In genomic region chr2:122754561-122754960, GRCh38 we compare ENCODE assay signal across 18 cellular contexts.
"Had no signal": no experiment of that assay in that cellular context is flagged by ENCODE, and none has a peak within 500 bp of the region (broad histone marks: within the 10 kb centered on the region; RNA-seq: fewer than 3 reads in every experiment).

No MANE protein-coding gene starts in this region.

- DNase-seq: activated CD4-positive, alpha-beta T cell treated with anti-CD3 and anti-CD28 coated beads for 48 hours; activated CD4-positive, CD25-positive, alpha-beta regulatory T cell; activated CD8-positive, alpha-beta T cell treated with anti-CD3 and anti-CD28 coated beads, Interleukin-2, amount 10 ng/mL, durations not matched to agents 7 days and 5 days; activated naive CD4-positive, alpha-beta T cell treated with anti-CD3 and anti-CD28 coated beads for 36 hours; activated T-cell treated with anti-CD3 and anti-CD28 coated beads, Interleukin-2, amount 50 U/mL, for 4 hours; body of pancreas; central memory CD4-positive, alpha-beta T cell; erythroblast; hypothalamus; left lung; mammary epithelial cell; naive B cell; right lobe of liver; small intestine; stimulated activated CD4-positive, alpha-beta T cell treated with anti-CD3 and anti-CD28 coated beads, Interleukin-4, amount 100 ng/mL, for 24 hours; stomach; trophoblast cell had no signal

- H3K4me1 Mint-ChIP-seq: naive B cell; stimulated activated effector memory CD8-positive, alpha-beta T cell treated with anti-CD3 and anti-CD28 coated beads, Interleukin-12 subunit alpha, Interleukin-12 subunit beta, amount 100 ng/mL, for 72 hours had no signal

- H3K36me3 Mint-ChIP-seq: naive B cell; stimulated activated effector memory CD8-positive, alpha-beta T cell treated with anti-CD3 and anti-CD28 coated beads, Interleukin-12 subunit alpha, Interleukin-12 subunit beta, amount 100 ng/mL, for 72 hours had no signal

- H3K27me3 Mint-ChIP-seq: naive B cell had no signal

- ATAC-seq: activated CD8-positive, alpha-beta T cell treated with anti-CD3 and anti-CD28 coated beads, Interleukin-2, amount 10 ng/mL, durations not matched to agents 7 days and 5 days; activated T-cell treated with anti-CD3 and anti-CD28 coated beads, Interleukin-2, amount 50 U/mL, for 4 hours; body of pancreas; left lung; right lobe of liver; stimulated activated effector memory CD8-positive, alpha-beta T cell treated with anti-CD3 and anti-CD28 coated beads, Interleukin-12 subunit alpha, Interleukin-12 subunit beta, amount 100 ng/mL, for 72 hours had no signal

- H3K27ac Mint-ChIP-seq: activated CD8-positive, alpha-beta T cell treated with anti-CD3 and anti-CD28 coated beads, Interleukin-2, amount 10 ng/mL, durations not matched to agents 7 days and 5 days; activated naive CD4-positive, alpha-beta T cell treated with anti-CD3 and anti-CD28 coated beads for 36 hours; naive B cell; stimulated activated effector memory CD8-positive, alpha-beta T cell treated with anti-CD3 and anti-CD28 coated beads, Interleukin-12 subunit alpha, Interleukin-12 subunit beta, amount 100 ng/mL, for 72 hours had no signal

- H3K4me3 Mint-ChIP-seq: activated CD8-positive, alpha-beta T cell treated with anti-CD3 and anti-CD28 coated beads, Interleukin-2, amount 10 ng/mL, durations not matched to agents 7 days and 5 days; activated naive CD4-positive, alpha-beta T cell treated with anti-CD3 and anti-CD28 coated beads for 36 hours; activated T-cell treated with anti-CD3 and anti-CD28 coated beads, Interleukin-2, amount 50 U/mL, for 4 hours; naive B cell; stimulated activated effector memory CD8-positive, alpha-beta T cell treated with anti-CD3 and anti-CD28 coated beads, Interleukin-12 subunit alpha, Interleukin-12 subunit beta, amount 100 ng/mL, for 72 hours had no signal
